ENCODE assay signal across 8 cellular contexts in genomic region chr2:206275274-206276160, GRCh38. TPM values are rescaled to one million over a fixed set of nuclear protein-coding genes. Genes with fewer than 3 reads are reported as not detected.
A peak's percentile ranks its signal among the peaks of the same experiment; 100 is the strongest.
DNase-seq lines count a peak whose midpoint lies in the region; ATAC-seq and TF ChIP-seq lines count a peak whose summit lies in the region.

No MANE protein-coding gene starts in this region.

- peak overlapping the region; percentile 70 for H3K4me2 ChIP-seq in OCI-LY7 (ENCODE audit: low read length)

- H3K9me3 ChIP-seq in OCI-LY7 (ENCODE audit: low read length) (no peaks in the 10 kb centered on the region), lung (ENCODE audit: control insufficient read depth in 2 of 2, insufficient read depth in 1 of 2, low read length in 1 of 2) (peaks cover 0 to 3% of the 10 kb centered on the region in 2 donors), upper lobe of right lung (no peaks in the 10 kb centered on the region)

- H3K4me1 Mint-ChIP-seq in CD14-positive monocyte: peaks cover 10% of the 10 kb centered on the region

- H3K4me1 ChIP-seq in OCI-LY7 (ENCODE audit: insufficient read depth, low read length, poor library complexity, severe bottlenecking): peaks cover 40% of the 10 kb centered on the region
- H3K4me1 ChIP-seq in lung (ENCODE audit: control insufficient read depth in 2 of 2, insufficient read depth in 2 of 2, low read length in 2 of 2): peaks cover 0 to 4% of the 10 kb centered on the region in 2 donors
- peaks cover 10% of the 10 kb centered on the region for H3K4me1 ChIP-seq in upper lobe of right lung

- H4K20me1 ChIP-seq in OCI-LY7 (ENCODE audit: insufficient read depth, low read length): no peaks in the 10 kb centered on the region

- ATAC-seq in GM18868 (IDR thresholded peaks at IDR 0.05; ENCODE audit: unreplicated experiment) (peak; percentile 34), HG03066 (IDR thresholded peaks at IDR 0.05; ENCODE audit: low read depth, unreplicated experiment) (peak; percentile 24), lung (ENCODE audit: insufficient read depth, low FRiP score) (no peak), upper lobe of right lung (peak; percentile 47)

- CTCF ChIA-PET in OCI-LY7 (lab: Charles Lee; ENCODE audit: unreplicated experiment): interaction anchor here (0.6 kb wide), 1 partner anchor 148 kb away, joined by 8 read pairs; no protein-coding TSS in a partner anchor

- POLR2A ChIA-PET in OCI-LY7 (lab: Charles Lee): interaction anchor here (0.6 to 1.5 kb wide), 11 partner anchors 9 to 211 kb away, joined by 3 to 5 read pairs (median 3); no protein-coding TSS in a partner anchor

- H3K27me3 ChIP-seq in lung (ENCODE audit: control insufficient read depth, insufficient read depth): no peaks in the 10 kb centered on the region
- H3K27me3 ChIP-seq in upper lobe of right lung: peaks cover 63% of the 10 kb centered on the region

- no peaks in the 10 kb centered on the region for H3K36me3 ChIP-seq in OCI-LY7 (ENCODE audit: insufficient read depth, low read length)
- no peaks in the 10 kb centered on the region for H3K36me3 ChIP-seq in lung (ENCODE audit: control insufficient read depth in 2 of 2, insufficient read depth in 2 of 2, low read length in 2 of 2)
- no peaks in the 10 kb centered on the region for H3K36me3 ChIP-seq in upper lobe of right lung

- peak overlapping the region; percentile 74 for H3K4me3 ChIP-seq in OCI-LY7 (ENCODE audit: low read depth, low read length, poor library complexity, severe bottlenecking)
- peak overlapping the region; percentile 91 for H3K4me3 ChIP-seq in coronary artery
- peak overlapping the region; percentile 79 for H3K4me3 ChIP-seq in lung
- H3K4me3 ChIP-seq in upper lobe of right lung: peak overlapping the region; percentile 58

- peaks cover 60 to 84% (median 71%) of the 10 kb centered on the region in 3 donors for H3K27me3 Mint-ChIP-seq in CD14-positive monocyte (ENCODE audit: low read depth in 3 of 3)

- TF ChIP-seq CTCF in CD14-positive monocyte (IDR thresholded peaks at IDR 0.05) (no peak), OCI-LY7 (conservative IDR thresholded peaks at IDR 0.05; ENCODE audit: low read length) (no peak), coronary artery (IDR thresholded peaks at IDR 0.05) (no peak), lung (IDR thresholded peaks at IDR 0.05; ENCODE audit: control extremely low read depth, extremely low read depth) (no peak), upper lobe of right lung (IDR thresholded peaks at IDR 0.05) (no peak)

- peaks cover 0 to 12% (median 7%) of the 10 kb centered on the region in 7 donors for H3K9me3 Mint-ChIP-seq in CD14-positive monocyte

- peak overlapping the region; percentile 68 to 88 for H3K4me3 Mint-ChIP-seq in CD14-positive monocyte

- 4 to 7% methylated on average over 31 of the region's 31 CpGs for whole genome bisulfite sequencing in lung, 2 donors

- BruUV-seq in OCI-LY7 (replicated peaks; lab: Mats Ljungman, UMichigan): TSS peak; percentile 65

- peak overlapping the region; percentile 86; the same call in 1 of the 2 replicates for H2AFZ ChIP-seq in OCI-LY7 (ENCODE audit: low read length)

- DNase-seq in CD14-positive monocyte (ENCODE audit: low spot score) (no peak), OCI-LY7 (ENCODE audit: low spot score) (peak; percentile 76), coronary artery (ENCODE audit: low spot score) (no peak), lung (ENCODE audit: low spot score) (no peak), upper lobe of right lung (no peak)
- DNase-seq in stimulated activated CD4-positive, alpha-beta T cell treated with anti-CD3 and anti-CD28 coated beads, Interleukin-1b, Interleukin-23, amount 100 ng/mL, for 48 hours: no peak

- H3K79me2 ChIP-seq in OCI-LY7 (ENCODE audit: insufficient read depth, low read depth, low read length): peaks cover 43% of the 10 kb centered on the region

- H3K27ac Mint-ChIP-seq in CD14-positive monocyte: no peak overlapping the region

- intact Hi-C loops in CD14-positive monocyte (cut with micrococcal nuclease): no loop called here
- intact Hi-C loops in OCI-LY7 (cut with micrococcal nuclease; ENCODE audit: unreplicated experiment): loop anchor here (2.0 kb wide), 1 partner anchor 117 kb away; the partner anchor contains the start of genes EEF1B2 and NDUFS1
- intact Hi-C loops in upper lobe of right lung (cut with DNase I): no loop called here

- no peaks in the 10 kb centered on the region for H3K9me2 ChIP-seq in OCI-LY7 (ENCODE audit: insufficient read depth, low read length)

- peaks cover 0 to 8% of the 10 kb centered on the region in 2 donors for H3K36me3 Mint-ChIP-seq in CD14-positive monocyte

- H3K27ac ChIP-seq in OCI-LY7 (ENCODE audit: low read depth, low read length, poor library complexity, severe bottlenecking): peak overlapping the region; percentile 42
- peak overlapping the region; percentile 59 to 74 for H3K27ac ChIP-seq in coronary artery
- peak overlapping the region; percentile 14 to 61 for H3K27ac ChIP-seq in lung (ENCODE audit: low read depth in 1 of 2, low read length in 1 of 2)
- peak overlapping the region; percentile 75 for H3K27ac ChIP-seq in upper lobe of right lung

RNA-seq across cellular contexts. Expression of gene ZDBF2, which starts 1.1 kb away (rescaled TPM):
- under 1 TPM in 1 of 2 donors, not detected in 1; 0.18 TPM for polyA plus RNA-seq in CD14-positive monocyte
- total RNA-seq in OCI-LY7 (2014; rRNA removed; shearing (Covaris generic)): 13.9 and 14.0 TPM in 2 replicates
- 37.0 and 44.3 TPM in 2 replicates for total RNA-seq in OCI-LY7 (2022)
- 10 to 100 TPM in 1 of 2 donors, 1 to 10 TPM in 1; 6.3 to 13.7 TPM for total RNA-seq in lung
- polyA plus RNA-seq in lung: 1 to 10 TPM; 1.0 to 1.1 TPM
- 11.3 TPM for total RNA-seq in upper lobe of right lung
